In the genomic region with DNA sequence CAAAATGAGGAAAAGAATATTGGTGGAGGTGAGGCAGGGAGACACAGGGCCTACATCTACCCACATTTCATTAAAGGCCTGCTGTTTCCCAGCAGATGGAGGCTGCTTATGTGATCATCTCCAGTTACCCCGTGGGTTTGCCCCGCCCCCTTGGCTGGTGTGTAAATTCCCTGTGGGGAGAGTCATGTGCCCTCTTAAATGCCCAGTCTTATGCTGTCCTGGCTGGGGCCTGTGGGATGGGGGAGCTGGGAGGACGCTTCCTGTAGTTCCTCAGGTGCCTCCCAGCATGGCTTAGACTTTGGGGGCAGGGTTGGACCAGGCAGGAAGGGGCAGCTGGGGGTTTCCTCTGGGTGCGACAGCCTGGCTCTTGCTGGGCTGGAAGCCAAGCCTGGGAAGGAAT, we compare ENCODE assay signal across 8 cellular contexts.
A peak's percentile ranks its signal among the peaks of the same experiment; 100 is the strongest.
DNase-seq lines count a peak whose midpoint lies in the region; ATAC-seq lines count a peak whose summit lies in the region.

No MANE protein-coding gene starts in this region.

- no peak overlapping the region for H3K4me3 ChIP-seq in muscle layer of duodenum (ENCODE audit: low read depth in 1 of 2, low read length in 2 of 2)

- H3K27me3 ChIP-seq in muscle layer of duodenum (ENCODE audit: low read depth, low read length): no peaks in the 10 kb centered on the region

- ATAC-seq in HG02623 (IDR thresholded peaks at IDR 0.05; ENCODE audit: unreplicated experiment): no peak

- no peaks in the 10 kb centered on the region for H3K4me1 ChIP-seq in muscle layer of duodenum (ENCODE audit: control insufficient read depth in 1 of 2, insufficient read depth in 2 of 2, low read length in 2 of 2)

- no peaks in the 10 kb centered on the region for H3K36me3 ChIP-seq in muscle layer of duodenum (ENCODE audit: control insufficient read depth in 1 of 2, insufficient read depth in 2 of 2, low read length in 2 of 2)

- H3K9me3 ChIP-seq in muscle layer of duodenum (ENCODE audit: control insufficient read depth in 1 of 2, low read length in 2 of 2): peaks cover 0 to 6% of the 10 kb centered on the region in 2 donors

- peak; percentile 43 to 64 for DNase-seq in NCI-H2081 (lab: John Stamatoyannopoulos, UW)
- no peak for DNase-seq in NCI-H2081 treated with DMSO at 0.1 percent for 48 hours (lab: John Stamatoyannopoulos, UW)
- DNase-seq in NCI-H524 (lab: John Stamatoyannopoulos, UW): peak; percentile 81 to 95
- DNase-seq in NCI-H1417 treated with DMSO at 0.1 percent for 48 hours (lab: John Stamatoyannopoulos, UW): no peak
- no peak for DNase-seq in T-helper 9 cell

- H3K27ac ChIP-seq in cingulate gyrus (ENCODE audit: low read depth, low read length): peak overlapping the region; percentile 15
- peak overlapping the region; percentile 40 for H3K27ac ChIP-seq in muscle layer of duodenum (ENCODE audit: low read length)

Comparison
In these comparisons a context has a peak if more than half of its experiments do, and no peak if none do; other contexts are left out.
1. DNase-seq: peak in NCI-H2081 (2 of 2) and NCI-H524 (2 of 2); none in NCI-H2081 treated with DMSO at 0.1 percent for 48 hours (single experiment), NCI-H1417 treated with DMSO at 0.1 percent for 48 hours (single experiment) and T-helper 9 cell (single experiment).